8 cellular contexts compared by ENCODE assay signal in the genomic region with DNA sequence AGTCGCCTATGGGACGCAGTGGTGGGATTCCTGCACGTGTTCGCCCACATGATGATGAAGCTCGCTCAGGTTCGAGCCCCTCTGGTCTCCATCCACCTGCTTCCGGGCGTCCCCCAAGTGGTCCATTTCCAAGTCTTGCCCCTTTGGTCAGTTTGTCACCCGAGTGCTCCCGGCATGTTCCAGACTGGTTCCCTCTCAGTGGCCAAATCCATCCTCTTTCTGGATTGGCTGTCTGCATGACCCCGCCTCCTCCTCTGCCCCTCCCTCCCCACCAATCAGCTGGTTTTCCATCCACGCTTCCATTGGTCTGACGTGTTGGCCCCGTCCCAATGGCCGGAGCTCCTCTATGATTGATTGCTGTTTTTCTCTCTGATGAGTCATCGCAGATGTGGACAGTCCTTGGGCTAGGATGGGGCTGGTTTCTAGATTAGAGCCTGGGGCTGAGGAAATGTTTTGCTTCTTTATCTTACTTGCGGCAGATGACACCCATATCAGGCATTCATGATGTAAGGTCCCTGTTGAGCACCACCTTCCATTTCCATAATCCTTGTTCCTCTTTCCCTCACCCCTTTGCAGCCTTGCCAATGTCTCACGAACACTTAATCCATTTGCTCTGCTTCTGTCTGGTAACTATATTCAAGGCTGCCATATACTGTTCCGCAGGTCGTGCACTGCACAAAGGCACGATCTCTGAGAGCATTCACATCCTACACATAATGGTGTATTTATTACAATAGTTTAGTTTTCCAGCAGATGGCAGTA.
A peak's percentile ranks its signal among the peaks of the same experiment; 100 is the strongest.
DNase-seq lines count a peak whose midpoint lies in the region; ATAC-seq and TF ChIP-seq lines count a peak whose summit lies in the region.

No MANE protein-coding gene starts in this region.

- no peaks in the 10 kb centered on the region for H3K27me3 Mint-ChIP-seq in activated CD8-positive, alpha-beta T cell treated with anti-CD3 and anti-CD28 coated beads for 36 hours

- H3K4me3 Mint-ChIP-seq in activated CD8-positive, alpha-beta T cell treated with anti-CD3 and anti-CD28 coated beads for 36 hours, result no peak overlapping the region

- TF ChIP-seq POLR2A in vagina (IDR thresholded peaks at IDR 0.05), result no peak

- CTCF ChIA-PET in activated CD8-positive, alpha-beta T cell treated with anti-CD3 and anti-CD28 coated beads for 36 hours (lab: Charles Lee), result interaction anchor here (0.7 to 3.1 kb wide), 12 partner anchors 9 to 389 kb away, joined by 3 to 26 read pairs (median 6); a partner anchor contains a TSS

- intact Hi-C loops in activated CD8-positive, alpha-beta T cell treated with anti-CD3 and anti-CD28 coated beads for 36 hours (cut with micrococcal nuclease), result loop anchor here (5.0 kb wide), 1 partner anchor 73 kb away; a partner anchor contains a TSS
- intact Hi-C loops in vagina (cut with DNase I), result loop anchor here (10.0 kb wide), 1 partner anchor 391 kb away; a partner anchor contains a TSS

- peaks cover 15% of the 10 kb centered on the region for H3K4me1 ChIP-seq in vagina

- POLR2A ChIA-PET in activated CD8-positive, alpha-beta T cell treated with anti-CD3 and anti-CD28 coated beads for 36 hours (lab: Charles Lee), result no interaction called here

- H3K4me1 Mint-ChIP-seq in activated CD8-positive, alpha-beta T cell treated with anti-CD3 and anti-CD28 coated beads for 36 hours (ENCODE audit: low read depth), result peaks cover 23% of the 10 kb centered on the region

- in situ Hi-C loops in Caki2 (cut with HindIII; ENCODE audit: low pct_unique_long_range_greater_than_20kb, low sequenced_read_pairs), result loop anchor here (25.0 kb wide), 1 partner anchor 243 kb away; a partner anchor contains a TSS

- H3K9me3 Mint-ChIP-seq in activated CD8-positive, alpha-beta T cell treated with anti-CD3 and anti-CD28 coated beads for 36 hours, result peaks cover 6% of the 10 kb centered on the region

- no peaks in the 10 kb centered on the region for H3K36me3 ChIP-seq in vagina

- no peaks in the 10 kb centered on the region for H3K9me3 ChIP-seq in vagina

- H3K27ac ChIP-seq in vagina, result no peak overlapping the region

- TF ChIP-seq CTCF in activated CD8-positive, alpha-beta T cell treated with anti-CD3 and anti-CD28 coated beads for 36 hours (IDR thresholded peaks at IDR 0.05), result peak; percentile 68
- TF ChIP-seq CTCF in foreskin fibroblast (IDR thresholded peaks at IDR 0.05; ENCODE audit: low read depth, low read length) (no peak), vagina (IDR thresholded peaks at IDR 0.05) (peak in 1 of 3 experiments; percentile 43)

- DNase-seq in Caki2 (ENCODE audit: low read depth) (peak; percentile 99), GM19240 (ENCODE audit: insufficient read length, low spot score) (peak; percentile 54), NCI-H446 (lab: John Stamatoyannopoulos, UW) (peak; percentile 79 to 93), foreskin fibroblast (peak; percentile 71 to 82), occipital lobe (lab: John Stamatoyannopoulos, UW) (peak; percentile 83), vagina (ENCODE audit: extremely low spot score in 2 of 2) (no peak)
- DNase-seq in activated CD8-positive, alpha-beta T cell treated with anti-CD3 and anti-CD28 coated beads for 36 hours, result peak; percentile 50

- H3K27ac Mint-ChIP-seq in activated CD8-positive, alpha-beta T cell treated with anti-CD3 and anti-CD28 coated beads for 36 hours, result no peak overlapping the region

- no peaks in the 10 kb centered on the region for H3K27me3 ChIP-seq in vagina

- ATAC-seq in activated CD8-positive, alpha-beta T cell treated with anti-CD3 and anti-CD28 coated beads for 36 hours, result peak; percentile 92
- no peak for ATAC-seq in HG03108 (IDR thresholded peaks at IDR 0.05; ENCODE audit: unreplicated experiment)

- H3K4me3 ChIP-seq in foreskin fibroblast (ENCODE audit: low read depth in 1 of 2, low read length in 2 of 2) (peak overlapping the region in 1 of 2 donors; percentile 37), vagina (peak overlapping the region in 1 of 2 donors; percentile 15)

- H3K36me3 Mint-ChIP-seq in activated CD8-positive, alpha-beta T cell treated with anti-CD3 and anti-CD28 coated beads for 36 hours (ENCODE audit: low read depth), result peaks cover 2% of the 10 kb centered on the region

Comparison
In these comparisons a context has a peak if more than half of its experiments do, and no peak if none do; other contexts are left out.
1. DNase-seq: peak in Caki2 (single experiment), GM19240 (single experiment), NCI-H446 (2 of 2), activated CD8-positive, alpha-beta T cell treated with anti-CD3 and anti-CD28 coated beads for 36 hours (single experiment), foreskin fibroblast (2 of 2) and occipital lobe (single experiment); none in vagina (0 of 2).